24 cellular contexts compared by ENCODE assay signal in genomic region chr17:1077536-1078061, GRCh38.
DNase-seq lines count a peak whose midpoint lies in the region; ATAC-seq and TF ChIP-seq lines count a peak whose summit lies in the region.
"Had no signal": no experiment of that assay in that cellular context is flagged by ENCODE, and none has a peak within 500 bp of the region (broad histone marks: within the 10 kb centered on the region; RNA-seq: fewer than 3 reads in every experiment).

No MANE protein-coding gene starts in this region.

- H3K4me3 Mint-ChIP-seq in T-helper 17 cell: no peak overlapping the region
- H3K4me3 Mint-ChIP-seq: activated B cell treated with CpG ODN at 0.5 μM for 24 hours; activated CD8-positive, alpha-beta memory T cell treated with anti-CD3 and anti-CD28 coated beads, Interleukin-2, amount 10 ng/mL, durations not matched to agents 7 days and 5 days; CD4-positive, alpha-beta T cell; naive thymus-derived CD4-positive, alpha-beta T cell had no signal

- TF ChIP-seq EP300 in neural cell (conservative IDR thresholded peaks at IDR 0.05; ENCODE audit: poor library complexity, severe bottlenecking): no peak

- no peaks in the 10 kb centered on the region for H3F3A ChIP-seq in neural cell (ENCODE audit: insufficient read depth, low read length, poor library complexity, severe bottlenecking)

- no peak overlapping the region for H3K27ac ChIP-seq in BLaER1 treated with 17β-estradiol and CSF1 and Interleukin-3, amounts not matched to agents 10 nM and 100 nM
- H3K27ac ChIP-seq in neural cell (ENCODE audit: low read length): peak overlapping the region; percentile 52
- H3K27ac ChIP-seq: gastrocnemius medialis, ovary, upper lobe of right lung had no signal

- H3K27me3 Mint-ChIP-seq in T-helper 17 cell: no peaks in the 10 kb centered on the region
- H3K27me3 Mint-ChIP-seq: activated B cell treated with CpG ODN at 0.5 μM for 24 hours; activated CD8-positive, alpha-beta memory T cell treated with anti-CD3 and anti-CD28 coated beads, Interleukin-2, amount 10 ng/mL, durations not matched to agents 7 days and 5 days; CD4-positive, alpha-beta T cell; naive thymus-derived CD4-positive, alpha-beta T cell had no signal

- H3K4me2 ChIP-seq in BLaER1 treated with 17β-estradiol and CSF1 and Interleukin-3, amounts not matched to agents 10 nM and 100 nM: peak overlapping the region in 7 of 11 experiments; percentile 10 to 60 (median 50); a peak in 8 of 22 replicates
- H3K4me2 ChIP-seq in neural cell (ENCODE audit: low read length): no peak overlapping the region

- H3K27me3 ChIP-seq in BLaER1 treated with 17β-estradiol and CSF1 and Interleukin-3, amounts not matched to agents 10 nM and 100 nM: no peaks in the 10 kb centered on the region
- no peaks in the 10 kb centered on the region for H3K27me3 ChIP-seq in neural cell (ENCODE audit: insufficient read depth, low read depth, low read length)
- H3K27me3 ChIP-seq: gastrocnemius medialis, ovary, upper lobe of right lung had no signal

- no peaks in the 10 kb centered on the region for H3K9me3 ChIP-seq in BLaER1 treated with 17β-estradiol and CSF1 and Interleukin-3, amounts not matched to agents 10 nM and 100 nM (replicated peaks in 1 of 11)
- H3K9me3 ChIP-seq in T-helper 17 cell (ENCODE audit: control insufficient read depth, low read length, poor library complexity, severe bottlenecking) (no peaks in the 10 kb centered on the region), neural cell (ENCODE audit: low read length) (no peaks in the 10 kb centered on the region)
- H3K9me3 ChIP-seq: gastrocnemius medialis, ovary, upper lobe of right lung had no signal

- no peaks in the 10 kb centered on the region for H3K9me2 ChIP-seq in neural cell (ENCODE audit: insufficient read depth, low read length)

- H3K27ac Mint-ChIP-seq in T-helper 17 cell: peak overlapping the region; percentile 24
- H3K27ac Mint-ChIP-seq: activated B cell treated with CpG ODN at 0.5 μM for 24 hours; activated CD8-positive, alpha-beta memory T cell treated with anti-CD3 and anti-CD28 coated beads, Interleukin-2, amount 10 ng/mL, durations not matched to agents 7 days and 5 days; CD4-positive, alpha-beta T cell; naive thymus-derived CD4-positive, alpha-beta T cell had no signal

- no peak overlapping the region for H3K4me3 ChIP-seq in BLaER1 treated with 17β-estradiol and CSF1 and Interleukin-3, amounts not matched to agents 10 nM and 100 nM
- peak overlapping the region; percentile 52 for H3K4me3 ChIP-seq in neural cell (ENCODE audit: low read length)
- H3K4me3 ChIP-seq: gastrocnemius medialis, ovary, upper lobe of right lung had no signal

- no peak overlapping the region for H2AFZ ChIP-seq in neural cell (ENCODE audit: low read depth, low read length)

- peaks cover 5 to 93% (median 28%) of the 10 kb centered on the region in 11 experiments; a peak in 19 of 22 replicates for H4K20me1 ChIP-seq in BLaER1 treated with 17β-estradiol and CSF1 and Interleukin-3, amounts not matched to agents 10 nM and 100 nM
- no peaks in the 10 kb centered on the region for H4K20me1 ChIP-seq in neural cell (ENCODE audit: insufficient read depth)

- H3K36me3 Mint-ChIP-seq in T-helper 17 cell (ENCODE audit: low read depth): no peaks in the 10 kb centered on the region

- peaks cover 7 to 33% (median 20%) of the 10 kb centered on the region in 10 experiments for H3K4me1 ChIP-seq in BLaER1 treated with 17β-estradiol and CSF1 and Interleukin-3, amounts not matched to agents 10 nM and 100 nM

- no peaks in the 10 kb centered on the region for H3K79me2 ChIP-seq in neural cell (replicated peaks; ENCODE audit: insufficient read depth, low read length)

- TF ChIP-seq RAD21 in neural cell (conservative IDR thresholded peaks at IDR 0.05): no peak

- TF ChIP-seq CTCF in neural cell (IDR thresholded peaks at IDR 0.05; ENCODE audit: poor library complexity, severe bottlenecking): no peak

- peaks cover 6 to 96% (median 30%) of the 10 kb centered on the region in 11 experiments; a peak in 19 of 22 replicates for H3K36me3 ChIP-seq in BLaER1 treated with 17β-estradiol and CSF1 and Interleukin-3, amounts not matched to agents 10 nM and 100 nM
- H3K36me3 ChIP-seq in neural cell (ENCODE audit: insufficient read depth, low read length): no peaks in the 10 kb centered on the region
- H3K36me3 ChIP-seq: ovary had no signal

- DNase-seq in DMS79 treated with DMSO at 0.1 percent for 48 hours (lab: John Stamatoyannopoulos, UW) (peak; percentile 30), T-helper 17 cell (no peak), middle frontal gyrus (ENCODE audit: extremely low spot score, low spot score) (no peak), DMS 273 (lab: John Stamatoyannopoulos, UW; ENCODE audit: unreplicated experiment) (no peak)
- DNase-seq: activated B cell treated with CpG ODN at 0.5 μM for 24 hours; activated CD4-positive, alpha-beta T cell treated with anti-CD3 and anti-CD28 coated beads, Interleukin-2, amount 50 U/mL, for 1 hour; activated CD8-positive, alpha-beta memory T cell treated with anti-CD3 and anti-CD28 coated beads, Interleukin-2, amount 10 ng/mL, durations not matched to agents 7 days and 5 days; activated T-cell treated with anti-CD3 and anti-CD28 coated beads, Interleukin-2, amount 50 U/mL, for 48 hours; CD4-positive, alpha-beta T cell; dermis blood vessel endothelial cell; gastrocnemius medialis; naive thymus-derived CD4-positive, alpha-beta T cell; NCI-H510A; NK-92 treated with Interleukin-12 subunit alpha and Interleukin-12 subunit beta, amount 100 ng/mL, for 24 hours; ovary; PC-3; SHP77 treated with DMSO at 0.1 percent for 48 hours; stimulated activated CD4-positive, alpha-beta T cell treated with anti-CD3 and anti-CD28 coated beads, Interleukin-2, amount 100 ng/mL, for 48 hours; SW 1271; upper lobe of right lung had no signal

- H3K4me1 Mint-ChIP-seq in T-helper 17 cell: peaks cover 7% of the 10 kb centered on the region
- H3K4me1 Mint-ChIP-seq: activated B cell treated with CpG ODN at 0.5 μM for 24 hours had no signal

- ATAC-seq in T-helper 17 cell (no peak), HG03520 (IDR thresholded peaks at IDR 0.05; ENCODE audit: unreplicated experiment) (no peak)
- ATAC-seq: activated CD8-positive, alpha-beta memory T cell treated with anti-CD3 and anti-CD28 coated beads, Interleukin-2, amount 10 ng/mL, durations not matched to agents 7 days and 5 days; gastrocnemius medialis; left lobe of liver; naive thymus-derived CD4-positive, alpha-beta T cell; PC-3; upper lobe of right lung had no signal

- H3K9ac ChIP-seq in BLaER1 treated with 17β-estradiol and CSF1 and Interleukin-3, amounts not matched to agents 10 nM and 100 nM: no peak overlapping the region
- H3K9ac ChIP-seq in neural cell (ENCODE audit: low read length): peak overlapping the region; percentile 51

TF ChIP-seq in neural cell, 6 proteins besides CTCF, POLR2A, EP300 and RAD21:
- TF ChIP-seq EZH2 (IDR thresholded peaks at IDR 0.05; ENCODE audit: borderline replicate concordance, insufficient read depth, low read length, poor library complexity, severe bottlenecking) (no peak), POLR2AphosphoS5 (IDR thresholded peaks at IDR 0.05) (no peak), REST (IDR thresholded peaks at IDR 0.05; ENCODE audit: borderline replicate concordance) (no peak), TAF1 (IDR thresholded peaks at IDR 0.05; ENCODE audit: low read depth) (no peak), SMC3 (conservative IDR thresholded peaks at IDR 0.05; ENCODE audit: poor library complexity) (no peak), MXI1 (conservative IDR thresholded peaks at IDR 0.05; ENCODE audit: poor library complexity, severe bottlenecking) (no peak)
